In genomic region chr17:44689492-44690217, GRCh38 we compare ENCODE assay signal across 8 cellular contexts. TPM values are rescaled to one million over a fixed set of nuclear protein-coding genes. Genes with fewer than 3 reads are reported as not detected.
A peak's percentile ranks its signal among the peaks of the same experiment; 100 is the strongest.
DNase-seq lines count a peak whose midpoint lies in the region; ATAC-seq lines count a peak whose summit lies in the region.

Gene CCDC43, minus strand, starts transcription at chr17:44689776. Its CDS starts 23 bp downstream, at chr17:44689753.

- peak within 1 kb of the TSS; percentile 98 for H3K56ac ChIP-seq in mesendoderm (ENCODE audit: low read length)

- DNase-seq in CD1c-positive myeloid dendritic cell (ENCODE audit: extremely low spot score) (peak; percentile 97), HT1080 (ENCODE audit: low read depth) (peak; percentile 91), NOMO-1 treated with dmso at 0.1 percent for 144 hours (lab: John Stamatoyannopoulos, UW; ENCODE audit: unreplicated experiment) (peak; percentile 81), mesendoderm (peak; percentile 96)
- DNase-seq in activated CD8-positive, alpha-beta memory T cell treated with anti-CD3 and anti-CD28 coated beads for 4 hours (ENCODE audit: low read depth in 2 of 2), result peak; percentile 82 to 84
- peak; percentile 84 for DNase-seq in stimulated activated CD8-positive, alpha-beta memory T cell treated with anti-CD3 and anti-CD28 coated beads, Interleukin-12 subunit alpha, Interleukin-12 subunit beta, amount 100 ng/mL, for 4 hours (ENCODE audit: low read depth)

- peak within 1 kb of the TSS; percentile 29 for H4K8ac ChIP-seq in mesendoderm (ENCODE audit: low read depth, low read length)

- H2AK5ac ChIP-seq in mesendoderm (ENCODE audit: low read length), result no peak within 1 kb of the TSS

- H4K5ac ChIP-seq in mesendoderm (ENCODE audit: low read length), result peak within 1 kb of the TSS; percentile 21

- H3K4me2 ChIP-seq in mesendoderm (ENCODE audit: low read length), result peak within 1 kb of the TSS; percentile 99

- no peak within 1 kb of the TSS for H2BK5ac ChIP-seq in mesendoderm (ENCODE audit: low read length)

- H3K9me3 ChIP-seq in endocrine pancreas (ENCODE audit: control insufficient read depth, low read length), result no peaks in the 10 kb centered on the region

- no peak within 1 kb of the TSS for H3K27ac ChIP-seq in mesendoderm (ENCODE audit: low read depth, low read length)

- H3K4me3 ChIP-seq in endocrine pancreas (ENCODE audit: control insufficient read depth, insufficient read depth, low read length), result peak within 1 kb of the TSS; percentile 76
- H3K4me3 ChIP-seq in mesendoderm (ENCODE audit: low read length), result peak within 1 kb of the TSS; percentile 87

- H3K23ac ChIP-seq in mesendoderm (ENCODE audit: low read length), result peak within 1 kb of the TSS; percentile 73

- ATAC-seq in GM19455 (IDR thresholded peaks at IDR 0.05; ENCODE audit: unreplicated experiment), result peak; percentile 79

- no CpG with 5 or more reads among the region's 51 CpGs for WGBS in mesendoderm (ENCODE audit: extremely low coverage, insufficient coverage, low lambda C conversion rate)

- H2BK15ac ChIP-seq in mesendoderm (replicated peaks; ENCODE audit: low read depth), result no peak within 1 kb of the TSS

- no peak within 1 kb of the TSS for H2BK120ac ChIP-seq in mesendoderm (ENCODE audit: low read depth, low read length)

- H3K79me1 ChIP-seq in mesendoderm (ENCODE audit: low read length), result peaks cover 5% of the 10 kb centered on the region

- no peak within 1 kb of the TSS for H3K4ac ChIP-seq in mesendoderm (ENCODE audit: low read depth, low read length)

- H3K4me1 ChIP-seq in endocrine pancreas (ENCODE audit: control insufficient read depth, insufficient read depth, low read length) (peaks cover 7% of the 10 kb centered on the region), mesendoderm (ENCODE audit: control insufficient read depth, low read depth, low read length) (no peaks in the 10 kb centered on the region)

- H3K9ac ChIP-seq in endocrine pancreas (ENCODE audit: control insufficient read depth, insufficient read depth, low read length), result peak within 1 kb of the TSS; percentile 86
- H3K9ac ChIP-seq in mesendoderm (ENCODE audit: low read length), result peak within 1 kb of the TSS; percentile 93

- peaks cover 11% of the 10 kb centered on the region for H3K79me2 ChIP-seq in mesendoderm (ENCODE audit: control insufficient read depth, insufficient read depth, low read length)

- H3K27me3 ChIP-seq in endocrine pancreas (ENCODE audit: control insufficient read depth, insufficient read depth, low read length) (no peaks in the 10 kb centered on the region), mesendoderm (ENCODE audit: insufficient read depth, low read length, poor library complexity) (no peaks in the 10 kb centered on the region)

- peak within 1 kb of the TSS; percentile 55 for H3K18ac ChIP-seq in mesendoderm (ENCODE audit: low read length)

- H3K36me3 ChIP-seq in endocrine pancreas (ENCODE audit: control insufficient read depth, insufficient read depth, low read length), result no peaks in the 10 kb centered on the region
- H3K36me3 ChIP-seq in mesendoderm (ENCODE audit: control insufficient read depth, insufficient read depth, low read length), result no peaks in the 10 kb centered on the region

RNA-seq across cellular contexts. Expression of gene CCDC43, which starts in this region (rescaled TPM):
- total RNA-seq in HT1080 (2014; rRNA removed; shearing (Covaris generic)), result 40.9 and 41.3 TPM in 2 replicates
- 27.8 and 33.0 TPM in 2 replicates for polyA plus RNA-seq in HT1080 (2015; cell fraction: cytosol; rRNA removed)
- 19.7 and 21.9 TPM in 2 replicates for polyA plus RNA-seq in HT1080 (2015; cell fraction: nucleus; rRNA removed)
- polyA plus RNA-seq in mesendoderm (2013, experiment 1 of 2), result 32.7 TPM
- 33.6 TPM for polyA plus RNA-seq in mesendoderm (2013, experiment 2 of 2)
